Comparison of ENCODE assay signal across 33 cellular contexts in the genomic region with DNA sequence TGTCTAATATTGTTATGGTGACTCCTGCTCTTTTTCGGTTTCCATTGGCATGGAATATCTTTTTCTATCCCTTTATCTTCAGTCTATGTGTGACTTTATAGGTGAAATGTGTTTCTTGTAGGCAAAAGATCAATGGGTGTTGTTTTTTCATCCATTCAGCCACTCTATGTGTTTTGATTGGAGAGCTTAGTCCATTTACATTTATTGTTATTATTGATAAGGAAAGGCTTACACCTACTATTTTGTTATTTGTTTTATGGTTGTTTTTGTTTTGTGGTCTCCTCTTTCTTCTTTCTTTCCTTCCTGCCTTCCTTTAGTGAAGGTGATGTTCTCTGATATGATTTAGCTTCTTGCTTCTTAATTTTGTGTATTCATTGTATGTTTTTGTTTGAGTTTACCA.
"Had no signal": no experiment of that assay in that cellular context is flagged by ENCODE, and none has a peak within 500 bp of the region (broad histone marks: within the 10 kb centered on the region; RNA-seq: fewer than 3 reads in every experiment).

No MANE protein-coding gene starts in this region.

- FAIRE-seq: astrocyte, bronchial epithelial cell had no signal

- H3K27me3 ChIP-seq: adrenal gland, ascending aorta, body of pancreas, brain microvascular endothelial cell, breast epithelium, cardiac muscle cell had no signal

- H3K4me1 ChIP-seq: adrenal gland, ascending aorta, body of pancreas, breast epithelium had no signal

- DNase-seq: activated effector memory CD4-positive, alpha-beta T cell treated with anti-CD3 and anti-CD28 coated beads, Interleukin-2, amount 50 U/mL, for 16 hours; activated effector memory CD4-positive, alpha-beta T cell treated with Interleukin-2 at 50 U/mL for 16 hours; activated gamma-delta T cell; activated gamma-delta T cell treated with Interleukin-2 at 50 U/mL for 16 hours; activated naive CD4-positive, alpha-beta T cell; activated naive CD4-positive, alpha-beta T cell treated with anti-CD3 and anti-CD28 coated beads for 36 hours; activated naive CD4-positive, alpha-beta T cell treated with anti-CD3 and anti-CD28 coated beads, Interleukin-2, amount 10 ng/mL, durations not matched to agents 7 days and 5 days; activated naive CD4-positive, alpha-beta T cell treated with anti-CD3 and anti-CD28 coated beads, Interleukin-2, amount 50 U/mL, for 16 hours; activated naive CD4-positive, alpha-beta T cell treated with Interleukin-2 at 50 U/mL for 16 hours; activated naive CD8-positive, alpha-beta T cell treated with anti-CD3 and anti-CD28 coated beads for 36 hours; activated naive CD8-positive, alpha-beta T cell treated with anti-CD3 and anti-CD28 coated beads, Interleukin-2, amount 10 ng/mL, durations not matched to agents 7 days and 5 days; activated naive CD8-positive, alpha-beta T cell treated with anti-CD3 and anti-CD28 coated beads, Interleukin-2, amount 50 U/mL, for 24 hours; activated T-cell treated with anti-CD3 and anti-CD28 coated beads, Interleukin-2, amount 50 U/mL, for 24 hours; activated T-cell treated with anti-CD3 and anti-CD28 coated beads, Interleukin-2, amount 50 U/mL, for 4 hours; activated T-cell treated with anti-CD3 and anti-CD28 coated beads, Interleukin-2, amount 50 U/mL, for 48 hours; activated T-cell treated with anti-CD3 and anti-CD28 coated beads, Interleukin-2, amount 50 U/mL, for 72 hours; adrenal gland; amniotic stem cell; amygdala; anterior cingulate cortex; aorta; body of pancreas; brain microvascular endothelial cell; caudate nucleus; central memory CD4-positive, alpha-beta T cell; cerebellar nuclear complex had no signal

- H3K4me3 ChIP-seq: adrenal gland, ascending aorta, body of pancreas, breast epithelium, cardiac muscle cell had no signal

- ATAC-seq: activated naive CD4-positive, alpha-beta T cell treated with anti-CD3 and anti-CD28 coated beads, Interleukin-2, amount 50 U/mL, for 72 hours; activated naive CD8-positive, alpha-beta T cell treated with anti-CD3 and anti-CD28 coated beads, Interleukin-2, amount 50 U/mL, for 24 hours; activated T-cell treated with anti-CD3 and anti-CD28 coated beads, Interleukin-2, amount 50 U/mL, for 4 hours; activated T-cell treated with anti-CD3 and anti-CD28 coated beads, Interleukin-2, amount 50 U/mL, for 72 hours; activated T-helper 17 cell treated with anti-CD3 and anti-CD28 coated beads, Interleukin-2, amount 50 U/mL, for 72 hours; body of pancreas had no signal

- H3K27ac ChIP-seq: adrenal gland, ascending aorta, body of pancreas, brain microvascular endothelial cell, breast epithelium, cardiac muscle cell had no signal

- H3K36me3 ChIP-seq: adrenal gland, ascending aorta, brain microvascular endothelial cell, breast epithelium, cardiac muscle cell had no signal
